Comparison of ENCODE assay signal across 8 cellular contexts in genomic region chr20:38685853-38686473, GRCh38. TPM values are rescaled to one million over a fixed set of nuclear protein-coding genes. Genes with fewer than 3 reads are reported as not detected.
A peak's percentile ranks its signal among the peaks of the same experiment; 100 is the strongest.
DNase-seq lines count a peak whose midpoint lies in the region; ATAC-seq, FAIRE-seq and TF ChIP-seq lines count a peak whose summit lies in the region.

No MANE protein-coding gene starts in this region.

- H3K4me1 ChIP-seq in HepG2 (ENCODE audit: insufficient read depth, low read length), result no peaks in the 10 kb centered on the region
- no peaks in the 10 kb centered on the region for H3K4me1 ChIP-seq in sigmoid colon
- H3K4me1 ChIP-seq in uterus, result no peaks in the 10 kb centered on the region

- H3K27ac ChIP-seq in HepG2 (ENCODE audit: extremely low read length, insufficient read depth, low read length), result no peak overlapping the region
- H3K27ac ChIP-seq in sigmoid colon, result no peak overlapping the region
- no peak overlapping the region for H3K27ac ChIP-seq in uterus

- peaks cover 13% of the 10 kb centered on the region for H3K27me3 Mint-ChIP-seq in osteocyte (ENCODE audit: unreplicated experiment)

- no peak overlapping the region for H3K27ac Mint-ChIP-seq in osteocyte (ENCODE audit: unreplicated experiment)

- H2AFZ ChIP-seq in HepG2 (ENCODE audit: low read length), result no peak overlapping the region

- in situ Hi-C loops in GM13977 (cut with MboI; ENCODE audit: low pct_unique_long_range_greater_than_20kb, low sequenced_read_pairs, unreplicated experiment) (no loop called here), HepG2 (cut with HindIII; ENCODE audit: extremely low pct_ligation_motif_present, low pct_unique_long_range_greater_than_20kb) (no loop called here)

- peak; percentile 44 for DNase-seq in GM13977 (ENCODE audit: low spot score)
- DNase-seq in NCI-H69 (lab: John Stamatoyannopoulos, UW), result peak; percentile 41
- peak; percentile 11 for DNase-seq in amniotic stem cell (lab: John Stamatoyannopoulos, UW)
- peak; percentile 63 for DNase-seq in HepG2 (ENCODE audit: low spot score)
- DNase-seq in sigmoid colon, result no peak
- DNase-seq in osteocyte (ENCODE audit: extremely low spot score, unreplicated experiment), result no peak
- no peak for DNase-seq in uterus
- no peak for DNase-seq in cerebellar cortex (ENCODE audit: low spot score)

- BruUV-seq in HepG2 (replicated peaks; lab: Mats Ljungman, UMichigan), result no TSS peak

- TF ChIP-seq POLR2A in HepG2 (IDR thresholded peaks at IDR 0.05; ENCODE audit: insufficient read depth in 1 of 2, low read depth in 2 of 2, low read length in 2 of 2) (no peak), sigmoid colon (IDR thresholded peaks at IDR 0.05) (no peak), uterus (IDR thresholded peaks at IDR 0.05) (no peak)

- no peaks in the 10 kb centered on the region for H3K36me3 Mint-ChIP-seq in osteocyte (ENCODE audit: unreplicated experiment)

- H3K9me3 ChIP-seq in HepG2 (ENCODE audit: low read length) (no peaks in the 10 kb centered on the region), sigmoid colon (no peaks in the 10 kb centered on the region), uterus (no peaks in the 10 kb centered on the region)

- H3K4me1 Mint-ChIP-seq in osteocyte (ENCODE audit: unreplicated experiment), result no peaks in the 10 kb centered on the region

- no peak overlapping the region for H3K4me3 Mint-ChIP-seq in osteocyte (ENCODE audit: unreplicated experiment)

- TF ChIP-seq CTCF in GM13977 (IDR thresholded peaks at IDR 0.05; ENCODE audit: extremely low read depth, insufficient read depth, missing control alignments) (no peak), HepG2 (CRISPR knock-in tag; IDR thresholded peaks at IDR 0.05) (0 out of 2 replicates have a peak, but pooled peaks have one; percentile 9), sigmoid colon (IDR thresholded peaks at IDR 0.05) (no peak), osteocyte (IDR thresholded peaks at IDR 0.05) (no peak), uterus (IDR thresholded peaks at IDR 0.05) (no peak)

- H4K20me1 ChIP-seq in HepG2 (ENCODE audit: insufficient read depth, low read length), result no peaks in the 10 kb centered on the region

- peak; percentile 29; the same call in 1 of the 2 replicates for TF ChIP-seq RAD21 in HepG2 (CRISPR knock-in tag; IDR thresholded peaks at IDR 0.05)

- H3K4me3 ChIP-seq in HepG2 (replicated peaks in 1 of 3; ENCODE audit: insufficient read depth in 1 of 3, low read depth in 2 of 3, low read length in 3 of 3) (no peak overlapping the region), sigmoid colon (no peak overlapping the region), uterus (no peak overlapping the region)

- POLR2A ChIA-PET in HepG2 (lab: Yijun Ruan, JAX), result interaction anchor here (0.8 kb wide), 1 partner anchor 240 kb away, joined by 3 read pairs; no protein-coding TSS in a partner anchor

- no peak overlapping the region for H3K4me2 ChIP-seq in HepG2 (ENCODE audit: low read depth, low read length)

- 7% methylated on average over 14 of the region's 14 CpGs for WGBS in HepG2 (ENCODE audit: low lambda C conversion rate)
- 13% methylated on average over 14 of the region's 14 CpGs for WGBS in sigmoid colon, 2 donors

- no peak for TF ChIP-seq EP300 in HepG2 (IDR thresholded peaks at IDR 0.05; ENCODE audit: low read depth in 2 of 2, low read length in 2 of 2)
- peak; percentile 50; the same call in 1 of the 2 replicates for TF ChIP-seq EP300 in HepG2 (CRISPR knock-in tag; IDR thresholded peaks at IDR 0.05; ENCODE audit: borderline replicate concordance)
- no peak for TF ChIP-seq EP300 in sigmoid colon (IDR thresholded peaks at IDR 0.05)

- H3K9ac ChIP-seq in HepG2 (ENCODE audit: insufficient read depth, low read depth, low read length), result no peak overlapping the region

- ATAC-seq in HepG2, result peak; percentile 90

- H3K36me3 ChIP-seq in HepG2 (replicated peaks in 1 of 2; ENCODE audit: control insufficient read depth in 1 of 2, insufficient read depth in 2 of 2, low read length in 2 of 2) (no peaks in the 10 kb centered on the region), sigmoid colon (no peaks in the 10 kb centered on the region), uterus (no peaks in the 10 kb centered on the region)

- no peaks in the 10 kb centered on the region for H3K79me2 ChIP-seq in HepG2 (ENCODE audit: insufficient read depth, low read length)

- H3K27me3 ChIP-seq in HepG2 (ENCODE audit: control insufficient read depth in 1 of 2, insufficient read depth in 2 of 2, low read length in 2 of 2) (no peaks in the 10 kb centered on the region), sigmoid colon (peaks cover 0 to 42% (median 9%) of the 10 kb centered on the region in 3 donors), uterus (no peaks in the 10 kb centered on the region)

- CTCF ChIA-PET in HepG2 (lab: Yijun Ruan, JAX; ENCODE audit: low intra/inter-chr PET ratio, low total read pairs), result no interaction called here

- FAIRE-seq in HepG2 (lab: Jason Lieb, UNC), result peak; percentile 88

- no peaks in the 10 kb centered on the region for H3K9me3 Mint-ChIP-seq in osteocyte (ENCODE audit: unreplicated experiment)

- intact Hi-C loops in HepG2 (cut with micrococcal nuclease; ENCODE audit: unreplicated experiment), result no loop called here
- intact Hi-C loops in sigmoid colon (cut with DNase I), result no loop called here
- intact Hi-C loops in uterus (cut with DNase I; ENCODE audit: low total_unique reads), result no loop called here

TF ChIP-seq in HepG2, 621 proteins besides CTCF, POLR2A, EP300 and RAD21 (continues in another document):
- TF ChIP-seq ZXDC (CRISPR knock-in tag; IDR thresholded peaks at IDR 0.05) (no peak; the same call in 1 of the 2 replicates), ZNF644 (CRISPR knock-in tag; IDR thresholded peaks at IDR 0.05; ENCODE audit: low read depth) (peak; percentile 88)

RNA-seq across cellular contexts. Expression of gene SLC32A1, which starts 38.3 kb away (rescaled TPM):
- not detected in 2 replicates for total RNA-seq in HepG2 (2016; rRNA removed; fragmentation: Illumina TruSeq; extraction: Trizol)
- total RNA-seq in HepG2 (2016; cell fraction: cytosol; rRNA removed; fragmentation: Illumina TruSeq; extraction: Trizol; ENCODE audit: low read depth), result not detected in 2 replicates
- total RNA-seq in HepG2 (2016; cell fraction: insoluble cytoplasmic fraction; rRNA removed; fragmentation: Illumina TruSeq; extraction: Trizol), result not detected in 2 replicates
- not detected in 2 replicates for total RNA-seq in HepG2 (2016; cell fraction: membrane; rRNA removed; fragmentation: Illumina TruSeq; extraction: Trizol)
- not detected in 2 replicates for total RNA-seq in HepG2 (2016; cell fraction: nucleus; rRNA removed; fragmentation: Illumina TruSeq; extraction: Trizol)
- not detected in 2 replicates for polyA plus RNA-seq in HepG2 (2011; rRNA removed)
- not detected in 2 replicates for polyA plus RNA-seq in HepG2 (2011; cell fraction: cytosol; rRNA removed)
- polyA plus RNA-seq in HepG2 (2011; cell fraction: nucleus; rRNA removed), result not detected in 2 replicates
- not detected in 2 replicates for polyA plus RNA-seq in HepG2 (2012)
- polyA plus RNA-seq in HepG2 (2016; cell fraction: cytosol; fragmentation: Illumina TruSeq; extraction: Trizol; ENCODE audit: low read depth), result not detected in 2 replicates
- polyA plus RNA-seq in HepG2 (2016; cell fraction: insoluble cytoplasmic fraction; fragmentation: Illumina TruSeq; extraction: Trizol; ENCODE audit: low read depth), result not detected in 2 replicates
- polyA plus RNA-seq in HepG2 (2016; cell fraction: membrane; fragmentation: Illumina TruSeq; extraction: Trizol; ENCODE audit: low read depth), result not detected in 2 replicates
- polyA plus RNA-seq in HepG2 (2016; cell fraction: nucleus; fragmentation: Illumina TruSeq; extraction: Trizol; ENCODE audit: insufficient read depth, low read depth), result not detected in 2 replicates
- not detected in 2 replicates for polyA minus RNA-seq in HepG2 (2011; rRNA and poly(A)+ RNA removed; ENCODE audit: low replicate concordance)
- polyA minus RNA-seq in HepG2 (2011; cell fraction: cytosol; rRNA and poly(A)+ RNA removed), result not detected in 2 replicates
- polyA minus RNA-seq in HepG2 (2011; cell fraction: nucleus; rRNA and poly(A)+ RNA removed), result not detected in 2 replicates
- total RNA-seq in sigmoid colon, result not detected
- under 1 TPM in 1 of 3 donors, not detected in 2; 0.06 TPM for polyA plus RNA-seq in sigmoid colon
- not detected in 2 replicates for total RNA-seq in osteocyte
- not detected for total RNA-seq in uterus

Comparison
In these comparisons a context has a peak if more than half of its experiments do, and no peak if none do; other contexts are left out.
1. DNase-seq: peak in GM13977 (single experiment), NCI-H69 (single experiment), amniotic stem cell (single experiment) and HepG2 (single experiment); none in sigmoid colon (single experiment), osteocyte (single experiment), uterus (0 of 2) and cerebellar cortex (single experiment).